Comparison of ENCODE assay signal across 8 cellular contexts in the genomic region with DNA sequence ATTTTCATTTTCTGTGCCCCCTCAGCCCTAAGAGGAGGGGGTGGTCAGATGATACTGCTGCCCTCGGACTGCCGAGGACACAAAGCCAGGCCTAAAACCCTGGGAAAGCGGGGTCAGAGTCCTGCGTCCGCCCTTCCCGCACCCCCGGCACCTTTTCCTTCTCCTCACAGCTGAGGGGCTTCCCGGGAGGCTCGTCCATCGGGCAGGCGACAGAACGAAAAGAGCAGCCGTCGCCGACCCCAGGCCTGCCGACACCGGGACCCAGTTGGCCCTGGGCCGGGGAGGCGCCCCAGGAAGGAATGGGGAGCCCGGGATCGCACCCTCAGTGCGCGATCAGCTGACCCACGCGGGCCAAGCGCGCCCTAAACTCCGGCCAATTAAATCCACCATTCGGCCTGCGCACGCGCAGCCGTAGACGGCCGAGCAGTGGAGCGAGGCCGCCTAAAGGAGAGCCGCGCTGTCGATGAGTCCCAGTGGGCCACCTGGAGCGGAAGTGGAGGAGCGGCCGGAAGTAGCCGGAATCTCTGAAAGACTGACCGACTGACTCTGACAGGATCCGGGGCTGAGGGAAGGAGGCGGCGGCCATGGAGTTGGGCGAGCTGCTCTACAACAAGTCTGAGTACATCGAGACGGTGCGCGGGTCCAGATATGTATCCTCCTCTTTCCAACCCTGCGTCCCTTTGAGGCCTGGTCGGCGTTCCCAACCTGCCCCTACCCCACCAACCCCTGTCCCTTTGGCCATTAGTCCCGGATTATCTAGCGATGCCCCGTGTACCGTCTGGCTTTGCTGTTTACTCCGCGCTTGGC. TPM values are rescaled to one million over a fixed set of nuclear protein-coding genes. Genes with fewer than 3 reads are reported as not detected.
DNase-seq lines count a peak whose midpoint lies in the region; ATAC-seq and TF ChIP-seq lines count a peak whose summit lies in the region.

A gene (plus strand): TSS at position 508 of the 807 bp plus-strand sequence. CDS start 77 bp downstream, at position 585.
A gene (minus strand): TSS at position 352 of the 807 bp plus-strand sequence. CDS start 153 bp downstream, at position 199.

- H3K4me1 ChIP-seq in BLaER1 treated with 17β-estradiol and CSF1 and Interleukin-3, amounts not matched to agents 10 nM and 100 nM, result peaks cover 25 to 34% (median 26%) of the 10 kb centered on the region in 10 experiments
- H3K4me1 ChIP-seq in left lung, result peaks cover 7 to 23% of the 10 kb centered on the region in 2 donors

- peaks cover 0 to 19% (median 3%) of the 10 kb centered on the region in 11 experiments; a peak in 8 of 22 replicates for H4K20me1 ChIP-seq in BLaER1 treated with 17β-estradiol and CSF1 and Interleukin-3, amounts not matched to agents 10 nM and 100 nM

- peak; percentile 94 for ATAC-seq in GM19351 (IDR thresholded peaks at IDR 0.05; ENCODE audit: unreplicated experiment)
- ATAC-seq in HG03521 (IDR thresholded peaks at IDR 0.05; ENCODE audit: unreplicated experiment), result peak; percentile 94
- ATAC-seq in left lung, result peak; percentile 100

- peak within 1 kb of the TSS; percentile 88 to 96 (median 94) for H3K9ac ChIP-seq in BLaER1 treated with 17β-estradiol and CSF1 and Interleukin-3, amounts not matched to agents 10 nM and 100 nM

- H3K36me3 ChIP-seq in BLaER1 treated with 17β-estradiol and CSF1 and Interleukin-3, amounts not matched to agents 10 nM and 100 nM, result peaks cover 47 to 64% (median 58%) of the 10 kb centered on the region in 11 experiments
- H3K36me3 ChIP-seq in left lung, result peaks cover 0 to 49% of the 10 kb centered on the region in 2 donors

- peak within 1 kb of the TSS; percentile 71 to 96 (median 92) for H3K27ac ChIP-seq in BLaER1 treated with 17β-estradiol and CSF1 and Interleukin-3, amounts not matched to agents 10 nM and 100 nM
- peak within 1 kb of the TSS; percentile 73 to 80 for H3K27ac ChIP-seq in left lung

- H3K27me3 ChIP-seq in BLaER1 treated with 17β-estradiol and CSF1 and Interleukin-3, amounts not matched to agents 10 nM and 100 nM, result no peaks in the 10 kb centered on the region
- no peaks in the 10 kb centered on the region for H3K27me3 ChIP-seq in left lung

- intact Hi-C loops in left lung (cut with DNase I), result no loop called here

- TF ChIP-seq CTCF in left lung (IDR thresholded peaks at IDR 0.05), result no peak

- DNase-seq in NCI-H748 (lab: John Stamatoyannopoulos, UW; ENCODE audit: unreplicated experiment), result peak; percentile 92
- DNase-seq in activated CD4-positive, alpha-beta T cell treated with anti-CD3 and anti-CD28 coated beads, Interleukin-2, amount 50 U/mL, for 24 hours (ENCODE audit: low read depth in 1 of 2, low spot score in 1 of 2), result peak; percentile 64 to 85
- peak; percentile 95 for DNase-seq in dermis blood vessel endothelial cell
- DNase-seq in left lung, result peak; percentile 96 to 99
- peak; percentile 83 for DNase-seq in stimulated activated CD4-positive, alpha-beta T cell treated with anti-CD3 and anti-CD28 coated beads, Interleukin-2, amount 100 ng/mL, for 48 hours

- no peaks in the 10 kb centered on the region for H3K9me3 ChIP-seq in BLaER1 treated with 17β-estradiol and CSF1 and Interleukin-3, amounts not matched to agents 10 nM and 100 nM (replicated peaks in 1 of 11)
- H3K9me3 ChIP-seq in left lung, result no peaks in the 10 kb centered on the region

- peak within 1 kb of the TSS; percentile 71 to 97 (median 90) for H3K4me3 ChIP-seq in BLaER1 treated with 17β-estradiol and CSF1 and Interleukin-3, amounts not matched to agents 10 nM and 100 nM
- peak within 1 kb of the TSS; percentile 71 to 90 for H3K4me3 ChIP-seq in left lung

- peak within 1 kb of the TSS; percentile 84 to 98 (median 93) for H3K4me2 ChIP-seq in BLaER1 treated with 17β-estradiol and CSF1 and Interleukin-3, amounts not matched to agents 10 nM and 100 nM

RNA-seq across cellular contexts. Expression of the first gene that starts in this region (rescaled TPM):
- total RNA-seq in dermis blood vessel endothelial cell (81.2 and 93.4 TPM in 2 replicates), left lung (10 to 100 TPM; 55.4 to 61.4 TPM)

RNA-seq across cellular contexts. Expression of the second gene that starts in this region (rescaled TPM):
- 7.5 and 9.4 TPM in 2 replicates for total RNA-seq in dermis blood vessel endothelial cell
- 10 to 100 TPM; 10.3 to 13.7 TPM for total RNA-seq in left lung

Comparison
In these comparisons a context has a peak if more than half of its experiments do, and no peak if none do; other contexts are left out.
1. Peak in every context shown above with its lines: DNase-seq, ATAC-seq, H3K4me3 ChIP-seq and H3K27ac ChIP-seq.